8 cellular contexts compared by ENCODE assay signal in the genomic region with DNA sequence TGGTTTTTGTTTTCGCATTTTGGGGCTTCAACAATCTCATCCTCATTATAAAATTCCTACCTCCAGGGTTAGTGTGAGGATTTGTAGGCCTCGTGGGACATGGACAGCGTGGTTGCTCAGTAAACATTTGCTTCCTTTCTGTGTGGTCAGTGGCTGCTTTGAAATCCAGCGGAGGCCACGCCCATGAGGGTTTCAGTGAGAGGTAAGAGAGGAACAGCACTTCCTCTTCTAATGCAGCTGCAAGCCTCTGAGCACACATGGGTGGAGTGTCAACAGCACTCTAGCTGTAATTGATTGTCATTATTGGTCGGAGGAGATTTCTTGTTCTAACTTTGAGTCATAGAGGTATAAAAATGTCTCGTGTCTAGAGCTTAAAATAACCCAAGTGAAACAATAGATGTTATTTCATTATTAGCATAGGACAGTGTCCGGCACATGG. TPM values are rescaled to one million over a fixed set of nuclear protein-coding genes. Genes with fewer than 3 reads are reported as not detected.
DNase-seq lines count a peak whose midpoint lies in the region; ATAC-seq and TF ChIP-seq lines count a peak whose summit lies in the region.

No MANE protein-coding gene starts in this region.

- peak; percentile 99 for ATAC-seq in GM21723 (IDR thresholded peaks at IDR 0.05; ENCODE audit: unreplicated experiment)

- no peaks in the 10 kb centered on the region for H3K79me2 ChIP-seq in fibroblast of lung (ENCODE audit: control insufficient read depth, insufficient read depth, low read length)

- intact Hi-C loops in prostate gland (cut with DNase I): no loop called here

- no peaks in the 10 kb centered on the region for H4K20me1 ChIP-seq in fibroblast of lung (ENCODE audit: control insufficient read depth, extremely low read depth, insufficient read depth, low read length)

- H3K9me3 ChIP-seq in fibroblast of lung (ENCODE audit: control insufficient read depth, insufficient read depth, low read depth, low read length): no peaks in the 10 kb centered on the region
- no peaks in the 10 kb centered on the region for H3K9me3 ChIP-seq in prostate gland

- no peak overlapping the region for H3K27ac ChIP-seq in fibroblast of lung (ENCODE audit: insufficient read depth, low read length)
- H3K27ac ChIP-seq in prostate gland: no peak overlapping the region

- H3K4me3 ChIP-seq in fibroblast of lung (replicated peaks in 1 of 4; ENCODE audit: control extremely low read depth in 1 of 4, insufficient read depth in 1 of 4, low read depth in 3 of 4, low read length in 4 of 4): no peak overlapping the region
- no peak overlapping the region for H3K4me3 ChIP-seq in prostate gland

- no peak for TF ChIP-seq CTCF in GM13977 (IDR thresholded peaks at IDR 0.05; ENCODE audit: extremely low read depth, insufficient read depth, missing control alignments)
- no peak for TF ChIP-seq CTCF in fibroblast of lung (conservative IDR thresholded peaks at IDR 0.05 in 1 of 2, IDR thresholded peaks at IDR 0.05 in 1 of 2; ENCODE audit: low read depth in 1 of 2, low read length in 2 of 2)
- no peak for TF ChIP-seq CTCF in prostate gland (IDR thresholded peaks at IDR 0.05)

- no peaks in the 10 kb centered on the region for H3K36me3 ChIP-seq in fibroblast of lung (ENCODE audit: control insufficient read depth, insufficient read depth, low read length)
- H3K36me3 ChIP-seq in prostate gland: no peaks in the 10 kb centered on the region

- in situ Hi-C loops in GM13977 (cut with MboI; ENCODE audit: low pct_unique_long_range_greater_than_20kb, low sequenced_read_pairs, unreplicated experiment): no loop called here

- WGBS in prostate gland: 53% methylated on average over 8 of the region's 8 CpGs

- H3K4me2 ChIP-seq in fibroblast of lung (ENCODE audit: extremely low read depth, insufficient read depth, low read length): no peak overlapping the region

- H3K27me3 ChIP-seq in fibroblast of lung (ENCODE audit: control insufficient read depth, insufficient read depth, low read length) (no peaks in the 10 kb centered on the region), prostate gland (replicated peaks; ENCODE audit: insufficient read depth) (no peaks in the 10 kb centered on the region)

- peak overlapping the region; percentile 36 for H2AFZ ChIP-seq in fibroblast of lung (ENCODE audit: low read length)

- no peak for TF ChIP-seq POLR2A in prostate gland (IDR thresholded peaks at IDR 0.05)

- DNase-seq in GM13977 (ENCODE audit: low spot score) (peak; percentile 86), HT1080 (ENCODE audit: low read depth) (peak; percentile 74), SHP77 (lab: John Stamatoyannopoulos, UW) (peak; percentile 89 to 96), fibroblast of lung (ENCODE audit: low read depth in 2 of 2) (peak; percentile 56 to 65), prostate gland (ENCODE audit: low spot score) (peak; percentile 25), GM03348 (ENCODE audit: low spot score) (no peak)
- no peak for DNase-seq in activated effector memory CD4-positive, alpha-beta T cell treated with anti-CD3 and anti-CD28 coated beads, Interleukin-2, amount 50 U/mL, for 16 hours

- H3K4me1 ChIP-seq in fibroblast of lung (ENCODE audit: control insufficient read depth, extremely low read depth, insufficient read depth, low read length): peaks cover 12% of the 10 kb centered on the region
- no peaks in the 10 kb centered on the region for H3K4me1 ChIP-seq in prostate gland (replicated peaks)

- no peak overlapping the region for H3K9ac ChIP-seq in fibroblast of lung (ENCODE audit: insufficient read depth, low read length)

RNA-seq across cellular contexts. Expression of a gene that starts 6.0 kb away (rescaled TPM):
- 8.8 and 9.9 TPM in 2 replicates for total RNA-seq in HT1080 (2014; rRNA removed; shearing (Covaris generic))
- 4.5 and 6.1 TPM in 2 replicates for polyA plus RNA-seq in HT1080 (2015; cell fraction: cytosol; rRNA removed)
- 10.3 and 14.6 TPM in 2 replicates for polyA plus RNA-seq in HT1080 (2015; cell fraction: nucleus; rRNA removed)
- total RNA-seq in fibroblast of lung (8.7 and 13.4 TPM in 2 replicates), prostate gland (10 to 100 TPM; 12.8 to 20.5 TPM)
- polyA plus RNA-seq in fibroblast of lung: 4.0 and 8.0 TPM in 2 replicates
- 2.8 and 6.2 TPM in 2 replicates for polyA plus RNA-seq in fibroblast of lung (2012)
- 3.4 and 10.6 TPM in 2 replicates for polyA minus RNA-seq in fibroblast of lung (ENCODE audit: low replicate concordance)

Comparison
In these comparisons a context has a peak if more than half of its experiments do, and no peak if none do; other contexts are left out.
1. DNase-seq: peak in GM13977 (single experiment), HT1080 (single experiment), SHP77 (2 of 2), fibroblast of lung (2 of 2) and prostate gland (single experiment); none in GM03348 (single experiment) and activated effector memory CD4-positive, alpha-beta T cell treated with anti-CD3 and anti-CD28 coated beads, Interleukin-2, amount 50 U/mL, for 16 hours (single experiment).